In the genomic region with DNA sequence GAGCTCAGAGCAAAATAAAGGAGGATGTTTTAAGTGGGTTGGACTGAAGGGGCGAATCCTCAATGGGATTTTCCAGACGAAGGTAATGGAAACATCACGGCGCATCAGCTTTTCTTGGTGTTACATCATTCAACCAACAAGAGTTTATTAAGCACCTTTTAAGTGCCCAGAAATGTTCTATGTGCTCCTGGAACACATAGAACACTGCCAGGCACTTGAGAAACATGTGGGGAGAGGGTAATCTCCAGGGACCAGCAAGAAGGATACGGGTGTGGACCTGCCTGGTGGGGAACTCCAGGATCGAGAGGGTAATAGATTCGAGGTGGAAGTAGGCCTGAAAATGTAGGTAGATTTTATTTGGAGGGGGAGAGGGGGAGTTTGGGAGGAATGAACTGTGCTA, we compare ENCODE assay signal across 20 cellular contexts.
"Had no signal": no experiment of that assay in that cellular context is flagged by ENCODE, and none has a peak within 500 bp of the region (broad histone marks: within the 10 kb centered on the region; RNA-seq: fewer than 3 reads in every experiment).

No MANE protein-coding gene starts in this region.

- H3K9me3 Mint-ChIP-seq: endodermal cell; nephron progenitor cell; stimulated activated effector memory CD8-positive, alpha-beta T cell treated with anti-CD3 and anti-CD28 coated beads, Interleukin-12 subunit alpha, Interleukin-12 subunit beta, amount 100 ng/mL, for 72 hours had no signal

- H3K36me3 Mint-ChIP-seq: activated naive CD8-positive, alpha-beta T cell; stimulated activated effector memory CD8-positive, alpha-beta T cell treated with anti-CD3 and anti-CD28 coated beads, Interleukin-12 subunit alpha, Interleukin-12 subunit beta, amount 100 ng/mL, for 72 hours had no signal

- H3K27me3 ChIP-seq: body of pancreas, dorsolateral prefrontal cortex, sigmoid colon had no signal

- H3K27me3 Mint-ChIP-seq: activated naive CD8-positive, alpha-beta T cell had no signal

- H3K4me3 ChIP-seq: body of pancreas, dorsolateral prefrontal cortex, sigmoid colon had no signal

- H3K36me3 ChIP-seq: sigmoid colon had no signal

- H3K27ac ChIP-seq: epithelial cell of prostate, VCaP had no signal

- ATAC-seq: body of pancreas; left ventricle myocardium superior; stimulated activated effector memory CD8-positive, alpha-beta T cell treated with anti-CD3 and anti-CD28 coated beads, Interleukin-12 subunit alpha, Interleukin-12 subunit beta, amount 100 ng/mL, for 72 hours had no signal

- H3K27ac Mint-ChIP-seq: activated naive CD8-positive, alpha-beta T cell; endodermal cell; nephron progenitor cell; stimulated activated effector memory CD8-positive, alpha-beta T cell treated with anti-CD3 and anti-CD28 coated beads, Interleukin-12 subunit alpha, Interleukin-12 subunit beta, amount 100 ng/mL, for 72 hours had no signal

- H3K9me3 ChIP-seq: body of pancreas, sigmoid colon had no signal

- H3K4me3 Mint-ChIP-seq: activated naive CD8-positive, alpha-beta T cell; endodermal cell; nephron progenitor cell; stimulated activated effector memory CD8-positive, alpha-beta T cell treated with anti-CD3 and anti-CD28 coated beads, Interleukin-12 subunit alpha, Interleukin-12 subunit beta, amount 100 ng/mL, for 72 hours had no signal

- DNase-seq: activated CD4-positive, alpha-beta T cell treated with anti-CD3 and anti-CD28 coated beads, Interleukin-2, amount 50 U/mL, for 4 hours; activated CD4-positive, CD25-positive, alpha-beta regulatory T cell treated with anti-CD3 and anti-CD28 coated beads, Interleukin-2, amount 50 U/mL, for 72 hours; amygdala; body of pancreas; central memory CD4-positive, alpha-beta T cell; endodermal cell; head of caudate nucleus; left ventricle myocardium superior; mesendoderm; nephron progenitor cell; nucleus accumbens; posterior cingulate gyrus; sigmoid colon; stimulated activated CD4-positive, alpha-beta T cell treated with anti-CD3 and anti-CD28 coated beads, Interleukin-4, amount 100 ng/mL, for 24 hours; T-helper 2 cell had no signal
